In genomic region chr19:46828484-46828883, GRCh38 we compare ENCODE assay signal across 2 cellular contexts.
TF ChIP-seq lines count a peak whose summit lies in the region.

No MANE protein-coding gene starts in this region.

TF ChIP-seq in SK-N-SH, 30 proteins besides CTCF, POLR2A, EP300 and RAD21 (continued from another document):
- no peak for TF ChIP-seq TAF1 (IDR thresholded peaks at IDR 0.05; ENCODE audit: borderline replicate concordance, low read depth, low read length)
- TF ChIP-seq FOXM1 (IDR thresholded peaks at IDR 0.05; ENCODE audit: low read depth) = no peak
- TF ChIP-seq ZBTB33 (IDR thresholded peaks at IDR 0.05; ENCODE audit: borderline replicate concordance, low read depth) = no peak
- TF ChIP-seq, protein P1, sequence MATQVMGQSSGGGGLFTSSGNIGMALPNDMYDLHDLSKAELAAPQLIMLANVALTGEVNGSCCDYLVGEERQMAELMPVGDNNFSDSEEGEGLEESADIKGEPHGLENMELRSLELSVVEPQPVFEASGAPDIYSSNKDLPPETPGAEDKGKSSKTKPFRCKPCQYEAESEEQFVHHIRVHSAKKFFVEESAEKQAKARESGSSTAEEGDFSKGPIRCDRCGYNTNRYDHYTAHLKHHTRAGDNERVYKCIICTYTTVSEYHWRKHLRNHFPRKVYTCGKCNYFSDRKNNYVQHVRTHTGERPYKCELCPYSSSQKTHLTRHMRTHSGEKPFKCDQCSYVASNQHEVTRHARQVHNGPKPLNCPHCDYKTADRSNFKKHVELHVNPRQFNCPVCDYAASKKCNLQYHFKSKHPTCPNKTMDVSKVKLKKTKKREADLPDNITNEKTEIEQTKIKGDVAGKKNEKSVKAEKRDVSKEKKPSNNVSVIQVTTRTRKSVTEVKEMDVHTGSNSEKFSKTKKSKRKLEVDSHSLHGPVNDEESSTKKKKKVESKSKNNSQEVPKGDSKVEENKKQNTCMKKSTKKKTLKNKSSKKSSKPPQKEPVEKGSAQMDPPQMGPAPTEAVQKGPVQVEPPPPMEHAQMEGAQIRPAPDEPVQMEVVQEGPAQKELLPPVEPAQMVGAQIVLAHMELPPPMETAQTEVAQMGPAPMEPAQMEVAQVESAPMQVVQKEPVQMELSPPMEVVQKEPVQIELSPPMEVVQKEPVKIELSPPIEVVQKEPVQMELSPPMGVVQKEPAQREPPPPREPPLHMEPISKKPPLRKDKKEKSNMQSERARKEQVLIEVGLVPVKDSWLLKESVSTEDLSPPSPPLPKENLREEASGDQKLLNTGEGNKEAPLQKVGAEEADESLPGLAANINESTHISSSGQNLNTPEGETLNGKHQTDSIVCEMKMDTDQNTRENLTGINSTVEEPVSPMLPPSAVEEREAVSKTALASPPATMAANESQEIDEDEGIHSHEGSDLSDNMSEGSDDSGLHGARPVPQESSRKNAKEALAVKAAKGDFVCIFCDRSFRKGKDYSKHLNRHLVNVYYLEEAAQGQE (IDR thresholded peaks at IDR 0.05; ENCODE audit: low read depth, low read length) = no peak
- TF ChIP-seq IRF3 (IDR thresholded peaks at IDR 0.05; ENCODE audit: low read depth, low read length) = no peak
- TF ChIP-seq POLR2AphosphoS5 (IDR thresholded peaks at IDR 0.05; ENCODE audit: low read depth, low read length) = no peak
- no peak for TF ChIP-seq FOXJ3 (CRISPR knock-in tag; IDR thresholded peaks at IDR 0.05)
- no peak for TF ChIP-seq JUND (IDR thresholded peaks at IDR 0.05)
- TF ChIP-seq MEF2A (IDR thresholded peaks at IDR 0.05; ENCODE audit: borderline replicate concordance, low read depth) = no peak
- no peak for TF ChIP-seq RXRA (IDR thresholded peaks at IDR 0.05; ENCODE audit: borderline replicate concordance, low read depth)
- TF ChIP-seq NFIC (IDR thresholded peaks at IDR 0.05; ENCODE audit: borderline replicate concordance) = no peak
- TF ChIP-seq GATA2 (CRISPR knock-in tag; IDR thresholded peaks at IDR 0.05) = no peak

TF ChIP-seq in SK-N-SH treated with all-trans-retinoic acid at 6 μM for 48 hours, 23 proteins besides CTCF, POLR2A, EP300 and RAD21 (continued from another document):
- TF ChIP-seq BACH2 (CRISPR knock-in tag; IDR thresholded peaks at IDR 0.05; ENCODE audit: borderline replicate concordance) = no peak
- TF ChIP-seq, protein P2, sequence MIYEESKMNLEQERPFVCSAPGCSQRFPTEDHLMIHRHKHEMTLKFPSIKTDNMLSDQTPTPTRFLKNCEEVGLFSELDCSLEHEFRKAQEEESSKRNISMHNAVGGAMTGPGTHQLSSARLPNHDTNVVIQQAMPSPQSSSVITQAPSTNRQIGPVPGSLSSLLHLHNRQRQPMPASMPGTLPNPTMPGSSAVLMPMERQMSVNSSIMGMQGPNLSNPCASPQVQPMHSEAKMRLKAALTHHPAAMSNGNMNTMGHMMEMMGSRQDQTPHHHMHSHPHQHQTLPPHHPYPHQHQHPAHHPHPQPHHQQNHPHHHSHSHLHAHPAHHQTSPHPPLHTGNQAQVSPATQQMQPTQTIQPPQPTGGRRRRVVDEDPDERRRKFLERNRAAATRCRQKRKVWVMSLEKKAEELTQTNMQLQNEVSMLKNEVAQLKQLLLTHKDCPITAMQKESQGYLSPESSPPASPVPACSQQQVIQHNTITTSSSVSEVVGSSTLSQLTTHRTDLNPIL (CRISPR knock-in tag; IDR thresholded peaks at IDR 0.05; ENCODE audit: low read depth) = no peak
TF ChIP-seq in SK-N-SH treated with all-trans-retinoic acid at 6 μM for 48 hours: peak in this region for 0.
